ENCODE assay signal across 8 cellular contexts in genomic region chr2:223692227-223692947, GRCh38.
DNase-seq lines count a peak whose midpoint lies in the region; ATAC-seq and TF ChIP-seq lines count a peak whose summit lies in the region.

No MANE protein-coding gene starts in this region.

- no peak overlapping the region for H3K27ac ChIP-seq in gastrocnemius medialis

- TF ChIP-seq CTCF in GM12875 (IDR thresholded peaks at IDR 0.05; ENCODE audit: borderline replicate concordance, insufficient read depth, low read depth, low read length) = peak; percentile 44; the same call in 1 of the 2 replicates
- TF ChIP-seq CTCF in epithelial cell of esophagus (IDR thresholded peaks at IDR 0.05; ENCODE audit: insufficient read depth, low read depth, low read length, missing control alignments) = peak; percentile 89
- peak; percentile 66 for TF ChIP-seq CTCF in neural crest cell (conservative IDR thresholded peaks at IDR 0.05)
- no peak for TF ChIP-seq CTCF in gastrocnemius medialis (IDR thresholded peaks at IDR 0.05 in 4 of 5, conservative IDR thresholded peaks at IDR 0.05 in 1 of 5)

- no peaks in the 10 kb centered on the region for H3K27me3 Mint-ChIP-seq in neural crest cell (ENCODE audit: low read depth)

- H3K27me3 ChIP-seq in gastrocnemius medialis = no peaks in the 10 kb centered on the region

- TF ChIP-seq POLR2A in gastrocnemius medialis (IDR thresholded peaks at IDR 0.05) = no peak

- H3K9me3 ChIP-seq in gastrocnemius medialis = no peaks in the 10 kb centered on the region

- H3K4me1 Mint-ChIP-seq in neural crest cell = peaks cover 7% of the 10 kb centered on the region

- H3K27ac Mint-ChIP-seq in neural crest cell (ENCODE audit: unreplicated experiment) = no peak overlapping the region

- H3K4me3 Mint-ChIP-seq in neural crest cell = no peak overlapping the region

- DNase-seq in A172 (ENCODE audit: low spot score) (peak; percentile 69), OCI-M1 (lab: John Stamatoyannopoulos, UW) (peak; percentile 84), epithelial cell of esophagus (ENCODE audit: low read depth) (peak; percentile 61), neural crest cell (ENCODE audit: low read depth, low spot score) (peak; percentile 37), SKM-1 (lab: John Stamatoyannopoulos, UW; ENCODE audit: unreplicated experiment) (no peak), gastrocnemius medialis (no peak), NCI-H510A (lab: John Stamatoyannopoulos, UW) (no peak)

- intact Hi-C loops in gastrocnemius medialis (cut with DNase I; ENCODE audit: low total_unique reads) = no loop called here

- H3K36me3 Mint-ChIP-seq in neural crest cell (ENCODE audit: low read depth) = peaks cover 12% of the 10 kb centered on the region

- H3K4me3 ChIP-seq in GM12875 (ENCODE audit: low read depth, low read length) = no peak overlapping the region
- no peak overlapping the region for H3K4me3 ChIP-seq in epithelial cell of esophagus (ENCODE audit: low read length)
- no peak overlapping the region for H3K4me3 ChIP-seq in gastrocnemius medialis

- H3K4me1 ChIP-seq in gastrocnemius medialis = no peaks in the 10 kb centered on the region

- no peak for ATAC-seq in gastrocnemius medialis

- in situ Hi-C loops in gastrocnemius medialis (cut with MboI; ENCODE audit: low sequenced_read_pairs in 4 of 4) = no loop called here

- no peaks in the 10 kb centered on the region for H3K36me3 ChIP-seq in gastrocnemius medialis

- no peaks in the 10 kb centered on the region for H3K9me3 Mint-ChIP-seq in neural crest cell

Comparison
In these comparisons a context has a peak if more than half of its experiments do, and no peak if none do; other contexts are left out.
1. DNase-seq: peak in A172 (single experiment), OCI-M1 (single experiment), epithelial cell of esophagus (single experiment) and neural crest cell (single experiment); none in SKM-1 (single experiment), gastrocnemius medialis (0 of 2) and NCI-H510A (single experiment).
2. CTCF ChIP-seq: peak in GM12875 (single experiment), epithelial cell of esophagus (single experiment) and neural crest cell (single experiment); none in gastrocnemius medialis (0 of 5).